Comparison of ENCODE assay signal across 1 cellular context in the genomic region with DNA sequence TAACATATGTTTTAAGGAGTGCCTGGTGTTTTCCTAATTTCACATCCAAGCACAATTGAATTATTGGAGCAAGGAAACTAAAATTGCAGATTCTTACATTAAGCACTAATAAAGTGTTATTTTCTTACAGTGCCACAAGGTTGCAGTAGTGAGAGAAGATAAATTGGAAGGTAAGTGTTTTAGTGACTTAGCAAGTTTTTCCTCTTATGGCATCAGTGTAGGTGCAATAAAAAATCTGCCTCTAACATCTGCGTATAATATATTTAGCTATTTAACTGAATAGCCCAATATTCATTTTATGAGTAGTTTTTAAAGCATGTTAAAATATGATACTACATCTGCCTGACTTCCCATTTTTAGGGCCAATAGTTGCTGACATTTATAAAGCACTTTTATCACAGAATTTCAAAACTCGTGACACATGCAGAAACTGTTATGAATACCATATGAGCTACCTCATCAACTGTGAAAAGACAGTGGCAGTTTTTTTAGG.
A peak's percentile ranks its signal among the peaks of the same experiment; 100 is the strongest.
TF ChIP-seq lines count a peak whose summit lies in the region.

No MANE protein-coding gene starts in this region.

TF ChIP-seq in IMR-90, 13 proteins besides CTCF, POLR2A, EP300 and RAD21 (continued from another document):
- no peak for TF ChIP-seq CHD1 (IDR thresholded peaks at IDR 0.05; ENCODE audit: low read depth, low read length)
- peak; percentile 79 for TF ChIP-seq NFE2L2 (IDR thresholded peaks at IDR 0.05; ENCODE audit: low read depth, low read length)
- no peak for TF ChIP-seq MXI1 (IDR thresholded peaks at IDR 0.05; ENCODE audit: borderline replicate concordance, low read depth, low read length)
- TF ChIP-seq MAFK (IDR thresholded peaks at IDR 0.05; ENCODE audit: low read depth, low read length) = no peak
TF ChIP-seq in IMR-90: peak in this region for 3.
